In the genomic region with DNA sequence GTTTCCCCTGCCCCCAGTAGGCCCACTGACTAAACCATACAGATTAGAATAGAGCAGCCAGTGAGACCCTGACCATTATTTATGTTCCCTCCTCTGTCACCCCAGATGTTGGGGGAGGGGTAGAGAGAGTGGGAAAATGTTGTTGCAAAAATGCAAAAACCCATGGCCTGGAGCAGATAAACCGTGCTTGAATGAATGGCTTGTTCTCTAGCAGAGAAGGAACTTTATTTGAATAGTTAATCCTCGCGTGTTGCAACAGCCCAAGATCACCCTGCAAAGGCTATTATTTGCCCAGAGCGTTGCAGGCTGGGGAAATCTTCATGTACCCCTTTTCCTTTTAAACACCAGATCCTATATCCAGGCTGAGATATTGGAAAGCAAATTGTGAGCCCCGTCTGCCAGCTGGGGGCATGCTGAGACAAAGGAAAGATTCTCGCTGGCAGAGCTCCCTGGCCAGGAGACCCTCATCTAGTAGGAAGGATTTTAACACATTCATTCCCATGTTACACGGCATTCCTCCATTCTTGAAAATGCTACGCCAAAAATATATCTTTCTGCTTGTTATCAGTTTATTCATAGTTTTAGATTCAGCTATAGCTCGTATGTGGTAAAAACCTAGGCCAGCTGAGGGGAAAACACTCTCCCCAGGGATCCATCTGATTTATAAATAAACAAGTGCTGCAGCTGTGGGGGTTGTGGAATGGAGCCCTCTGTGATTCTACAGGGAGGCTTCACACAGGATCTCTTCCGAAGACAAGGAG, we compare ENCODE assay signal across 17 cellular contexts. TPM values are rescaled to one million over a fixed set of nuclear protein-coding genes. Genes with fewer than 3 reads are reported as not detected.
DNase-seq lines count a peak whose midpoint lies in the region; ATAC-seq and TF ChIP-seq lines count a peak whose summit lies in the region.
"Had no signal": no experiment of that assay in that cellular context is flagged by ENCODE, and none has a peak within 500 bp of the region (broad histone marks: within the 10 kb centered on the region; RNA-seq: fewer than 3 reads in every experiment).

No MANE protein-coding gene starts in this region.

- H3K4me3 ChIP-seq in esophagus muscularis mucosa: no peak overlapping the region
- H3K4me3 ChIP-seq in lower lobe of right lung: no peak overlapping the region
- H3K4me3 ChIP-seq in upper lobe of left lung: no peak overlapping the region
- H3K4me3 ChIP-seq: breast epithelium had no signal

- TF ChIP-seq CTCF in esophagus muscularis mucosa (IDR thresholded peaks at IDR 0.05) (no peak), lower lobe of right lung (IDR thresholded peaks at IDR 0.05) (no peak), upper lobe of left lung (IDR thresholded peaks at IDR 0.05) (no peak)

- TF ChIP-seq EP300 in esophagus muscularis mucosa (IDR thresholded peaks at IDR 0.05) (no peak), upper lobe of left lung (IDR thresholded peaks at IDR 0.05) (no peak)

- no peak overlapping the region for H3K27ac Mint-ChIP-seq in activated CD4-positive, alpha-beta T cell treated with anti-CD3 and anti-CD28 coated beads, Interleukin-2, amount 10 ng/mL, durations not matched to agents 7 days and 5 days
- H3K27ac Mint-ChIP-seq: immature natural killer cell had no signal

- no peak overlapping the region for H3K4me3 Mint-ChIP-seq in activated CD4-positive, alpha-beta T cell treated with anti-CD3 and anti-CD28 coated beads, Interleukin-2, amount 10 ng/mL, durations not matched to agents 7 days and 5 days
- H3K4me3 Mint-ChIP-seq: immature natural killer cell; naive thymus-derived CD8-positive, alpha-beta T cell had no signal

- intact Hi-C loops in esophagus muscularis mucosa (cut with DNase I) (no loop called here), lower lobe of right lung (cut with DNase I) (no loop called here)

- 18% methylated on average over 10 of the region's 10 CpGs for WGBS in esophagus muscularis mucosa
- WGBS in upper lobe of left lung, 2 donors: 25 to 28% methylated on average over 10 of the region's 10 CpGs

- peaks cover 24% of the 10 kb centered on the region for H3K27me3 Mint-ChIP-seq in activated CD4-positive, alpha-beta T cell treated with anti-CD3 and anti-CD28 coated beads, Interleukin-2, amount 10 ng/mL, durations not matched to agents 7 days and 5 days

- no peaks in the 10 kb centered on the region for H3K36me3 ChIP-seq in esophagus muscularis mucosa
- H3K36me3 ChIP-seq in lower lobe of right lung: no peaks in the 10 kb centered on the region
- H3K36me3 ChIP-seq in upper lobe of left lung: no peaks in the 10 kb centered on the region
- H3K36me3 ChIP-seq: breast epithelium had no signal

- H3K4me1 ChIP-seq in esophagus muscularis mucosa: no peaks in the 10 kb centered on the region
- H3K4me1 ChIP-seq in lower lobe of right lung: no peaks in the 10 kb centered on the region
- no peaks in the 10 kb centered on the region for H3K4me1 ChIP-seq in upper lobe of left lung
- H3K4me1 ChIP-seq: breast epithelium had no signal

- no peaks in the 10 kb centered on the region for H3K4me1 Mint-ChIP-seq in activated CD4-positive, alpha-beta T cell treated with anti-CD3 and anti-CD28 coated beads, Interleukin-2, amount 10 ng/mL, durations not matched to agents 7 days and 5 days
- H3K4me1 Mint-ChIP-seq: immature natural killer cell; naive thymus-derived CD8-positive, alpha-beta T cell had no signal

- no peaks in the 10 kb centered on the region for H3K9me3 Mint-ChIP-seq in activated CD4-positive, alpha-beta T cell treated with anti-CD3 and anti-CD28 coated beads, Interleukin-2, amount 10 ng/mL, durations not matched to agents 7 days and 5 days
- H3K9me3 Mint-ChIP-seq: immature natural killer cell; naive thymus-derived CD8-positive, alpha-beta T cell had no signal

- ATAC-seq in lower lobe of right lung (no peak), upper lobe of left lung (ENCODE audit: low FRiP score in 2 of 2) (no peak)
- ATAC-seq: naive thymus-derived CD8-positive, alpha-beta T cell had no signal

- H3K9me3 ChIP-seq in esophagus muscularis mucosa (no peaks in the 10 kb centered on the region), lower lobe of right lung (no peaks in the 10 kb centered on the region), upper lobe of left lung (no peaks in the 10 kb centered on the region)
- H3K9me3 ChIP-seq: breast epithelium had no signal

- peak; percentile 46 for DNase-seq in SIG-M5 treated with dmso at 0.1 percent for 504 hours (lab: John Stamatoyannopoulos, UW; ENCODE audit: unreplicated experiment)
- DNase-seq in SIG-M5 (lab: John Stamatoyannopoulos, UW): no peak
- DNase-seq in NCI-H526 (lab: John Stamatoyannopoulos, UW): peak; percentile 97 to 98
- DNase-seq in esophagus muscularis mucosa (ENCODE audit: extremely low spot score): peak; percentile 83
- DNase-seq in retina: peak; percentile 73
- no peak for DNase-seq in lower lobe of right lung
- DNase-seq in activated CD4-positive, alpha-beta T cell treated with anti-CD3 and anti-CD28 coated beads, Interleukin-2, amount 10 ng/mL, durations not matched to agents 7 days and 5 days: no peak
- no peak for DNase-seq in upper lobe of left lung
- DNase-seq: activated CD4-positive, alpha-beta T cell treated with anti-CD3 and anti-CD28 coated beads for 48 hours; activated effector memory CD4-positive, alpha-beta T cell treated with Interleukin-2 at 50 U/mL for 16 hours; immature natural killer cell; naive thymus-derived CD8-positive, alpha-beta T cell; NCI-H187; SHP77 treated with DMSO at 0.1 percent for 48 hours had no signal

- H3K36me3 Mint-ChIP-seq in activated CD4-positive, alpha-beta T cell treated with anti-CD3 and anti-CD28 coated beads, Interleukin-2, amount 10 ng/mL, durations not matched to agents 7 days and 5 days (ENCODE audit: low read depth): no peaks in the 10 kb centered on the region
- H3K36me3 Mint-ChIP-seq: immature natural killer cell; naive thymus-derived CD8-positive, alpha-beta T cell had no signal

- TF ChIP-seq POLR2A in esophagus muscularis mucosa (IDR thresholded peaks at IDR 0.05; ENCODE audit: low read depth): no peak
- TF ChIP-seq POLR2A in upper lobe of left lung (IDR thresholded peaks at IDR 0.05): no peak

- peaks cover 0 to 26% (median 0%) of the 10 kb centered on the region in 4 donors for H3K27me3 ChIP-seq in esophagus muscularis mucosa
- H3K27me3 ChIP-seq in lower lobe of right lung (ENCODE audit: low read depth): peaks cover 12% of the 10 kb centered on the region
- H3K27me3 ChIP-seq in upper lobe of left lung: no peaks in the 10 kb centered on the region

- CTCF ChIA-PET in activated CD4-positive, alpha-beta T cell treated with anti-CD3 and anti-CD28 coated beads, Interleukin-2, amount 10 ng/mL, durations not matched to agents 7 days and 5 days (lab: Charles Lee): no interaction called here

- POLR2A ChIA-PET in activated CD4-positive, alpha-beta T cell treated with anti-CD3 and anti-CD28 coated beads, Interleukin-2, amount 10 ng/mL, durations not matched to agents 7 days and 5 days (lab: Charles Lee): interaction anchor here (0.5 kb wide), 1 partner anchor 77 kb away, joined by 4 read pairs; no protein-coding TSS in a partner anchor

- no peak overlapping the region for H3K27ac ChIP-seq in esophagus muscularis mucosa (replicated peaks in 1 of 4)
- H3K27ac ChIP-seq in lower lobe of right lung: no peak overlapping the region
- H3K27ac ChIP-seq in upper lobe of left lung: no peak overlapping the region
- H3K27ac ChIP-seq: breast epithelium had no signal

RNA-seq across cellular contexts. Expression of gene LINC00237, which starts 53.0 kb away (rescaled TPM):
- total RNA-seq in esophagus muscularis mucosa: not detected
- total RNA-seq in lower lobe of right lung: not detected
- not detected for total RNA-seq in activated CD4-positive, alpha-beta T cell treated with anti-CD3 and anti-CD28 coated beads, Interleukin-2, amount 10 ng/mL, durations not matched to agents 7 days and 5 days
- total RNA-seq in upper lobe of left lung: not detected
- total RNA-seq: breast epithelium; Daoy; naive thymus-derived CD8-positive, alpha-beta T cell; ureter had no signal

Comparison
In these comparisons a context has a peak if more than half of its experiments do, and no peak if none do; other contexts are left out.
1. DNase-seq: peak in SIG-M5 treated with dmso at 0.1 percent for 504 hours (single experiment), NCI-H526 (2 of 2), esophagus muscularis mucosa (single experiment) and retina (single experiment); none in SIG-M5 (single experiment), lower lobe of right lung (single experiment), activated CD4-positive, alpha-beta T cell treated with anti-CD3 and anti-CD28 coated beads, Interleukin-2, amount 10 ng/mL, durations not matched to agents 7 days and 5 days (single experiment) and upper lobe of left lung (0 of 2).